Comparison of ENCODE assay signal across 8 cellular contexts in the genomic region with DNA sequence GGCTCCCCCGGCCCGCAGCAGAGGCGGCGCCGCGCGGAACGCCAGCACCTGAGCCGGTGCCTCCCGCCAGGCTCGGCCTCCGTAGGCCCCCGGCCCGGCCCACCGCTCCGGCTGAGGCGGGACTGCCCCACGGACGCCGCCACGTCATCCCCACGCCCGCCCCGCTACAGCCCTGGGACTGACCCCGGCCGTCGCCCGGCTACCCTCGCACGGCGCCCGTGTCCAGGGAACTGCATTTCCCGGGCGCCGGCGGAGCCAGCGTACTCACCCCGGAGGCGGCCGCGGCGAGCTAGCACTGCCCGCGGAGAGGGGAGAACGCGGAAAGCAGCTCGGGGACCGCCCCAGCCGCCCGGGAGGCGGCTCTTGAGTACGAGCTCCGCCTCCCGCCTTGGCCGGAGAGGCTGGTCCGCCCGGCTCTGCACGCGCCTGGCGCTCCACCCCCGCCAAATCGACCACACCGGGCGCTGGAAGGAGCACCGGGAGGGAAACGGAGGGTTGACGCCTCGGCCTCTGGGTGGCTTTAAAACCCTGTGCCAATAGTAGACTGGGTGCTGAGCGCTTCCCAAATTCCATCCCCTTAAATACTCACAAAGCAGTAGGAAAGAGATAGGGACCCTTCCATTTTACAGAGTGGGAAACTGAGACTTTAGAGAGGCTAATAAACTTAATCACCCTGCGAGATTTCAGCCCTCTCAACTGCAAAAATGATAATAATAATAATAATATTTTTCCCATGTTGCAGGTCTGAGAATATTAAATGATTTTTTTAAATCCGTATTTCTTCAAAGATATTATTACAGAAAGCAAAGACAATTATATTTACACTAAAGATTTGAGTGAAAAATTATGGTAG. TPM values are rescaled to one million over a fixed set of nuclear protein-coding genes. Genes with fewer than 3 reads are reported as not detected.
DNase-seq lines count a peak whose midpoint lies in the region; ATAC-seq and TF ChIP-seq lines count a peak whose summit lies in the region.

A gene with protein sequence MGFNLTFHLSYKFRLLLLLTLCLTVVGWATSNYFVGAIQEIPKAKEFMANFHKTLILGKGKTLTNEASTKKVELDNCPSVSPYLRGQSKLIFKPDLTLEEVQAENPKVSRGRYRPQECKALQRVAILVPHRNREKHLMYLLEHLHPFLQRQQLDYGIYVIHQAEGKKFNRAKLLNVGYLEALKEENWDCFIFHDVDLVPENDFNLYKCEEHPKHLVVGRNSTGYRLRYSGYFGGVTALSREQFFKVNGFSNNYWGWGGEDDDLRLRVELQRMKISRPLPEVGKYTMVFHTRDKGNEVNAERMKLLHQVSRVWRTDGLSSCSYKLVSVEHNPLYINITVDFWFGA (minus strand): TSS at position 297 of the 853 bp plus-strand sequence. CDS start 10,779 bp downstream, outside the sequence.

- H3K36me3 Mint-ChIP-seq in CD14-positive monocyte, result peaks cover 4% of the 10 kb centered on the region in 2 donors

- no peaks in the 10 kb centered on the region for H3K27me3 ChIP-seq in liver (ENCODE audit: control insufficient read depth in 4 of 4, insufficient read depth in 4 of 4, low read length in 3 of 4)

- peak; percentile 80 for ATAC-seq in GM19351 (IDR thresholded peaks at IDR 0.05; ENCODE audit: unreplicated experiment)
- peak; percentile 76 for ATAC-seq in HG03469 (IDR thresholded peaks at IDR 0.05; ENCODE audit: unreplicated experiment)

- H3K4me3 Mint-ChIP-seq in CD14-positive monocyte, result peak within 1 kb of the TSS; percentile 80 to 92

- H3K4me3 ChIP-seq in liver (ENCODE audit: low read depth in 1 of 3, low read length in 3 of 3), result peak within 1 kb of the TSS; percentile 87 to 99 (median 88)

- H3K27ac ChIP-seq in liver (ENCODE audit: low read depth in 1 of 2, low read length in 2 of 2), result peak within 1 kb of the TSS; percentile 90 to 95

- intact Hi-C loops in CD14-positive monocyte (cut with micrococcal nuclease), result loop anchor here (2.0 to 10.0 kb wide), 2 partner anchors 356 to 358 kb away; no protein-coding TSS in a partner anchor

- H3K27me3 Mint-ChIP-seq in CD14-positive monocyte (ENCODE audit: low read depth in 3 of 3), result no peaks in the 10 kb centered on the region

- H3K27ac Mint-ChIP-seq in CD14-positive monocyte, result peak within 1 kb of the TSS; percentile 86 to 92 (median 90)

- peak within 1 kb of the TSS; percentile 77 to 84 for H3K9ac ChIP-seq in liver (ENCODE audit: low read depth in 1 of 2, low read length in 2 of 2)

- DNase-seq in CD14-positive monocyte (ENCODE audit: low spot score) (peak; percentile 74), NCI-H69 (lab: John Stamatoyannopoulos, UW) (peak; percentile 76), dermis microvascular lymphatic vessel endothelial cell (ENCODE audit: low read depth in 2 of 2) (peak; percentile 60 to 88)
- peak; percentile 61 for DNase-seq in activated CD4-positive, alpha-beta T cell treated with anti-CD3 and anti-CD28 coated beads, Interleukin-2, amount 50 U/mL, for 1 hour
- DNase-seq in stimulated activated CD4-positive, alpha-beta T cell treated with anti-CD3 and anti-CD28 coated beads, Interleukin-4, amount 100 ng/mL, for 1 hour, result peak; percentile 67

- H3K4me1 Mint-ChIP-seq in CD14-positive monocyte, result peaks cover 38% of the 10 kb centered on the region

- H3K9me3 Mint-ChIP-seq in CD14-positive monocyte, result peaks cover 0 to 4% (median 0%) of the 10 kb centered on the region in 7 donors

- peaks cover 0 to 5% (median 2%) of the 10 kb centered on the region in 4 donors for H3K36me3 ChIP-seq in liver (ENCODE audit: control insufficient read depth in 4 of 4, insufficient read depth in 3 of 4, low read depth in 1 of 4, low read length in 3 of 4)

- 2% methylated on average over 71 of the region's 71 CpGs for WGBS in liver

- no peaks in the 10 kb centered on the region for H3K9me3 ChIP-seq in liver (ENCODE audit: control insufficient read depth in 4 of 4, low read length in 3 of 4)

- TF ChIP-seq RAD21 in liver (IDR thresholded peaks at IDR 0.05), result no peak

- peaks cover 2 to 22% (median 20%) of the 10 kb centered on the region in 4 donors for H3K4me1 ChIP-seq in liver (ENCODE audit: control insufficient read depth in 4 of 4, insufficient read depth in 4 of 4, low read length in 3 of 4)

- TF ChIP-seq CTCF in CD14-positive monocyte (IDR thresholded peaks at IDR 0.05) (no peak), liver (IDR thresholded peaks at IDR 0.05; ENCODE audit: low read depth, low read length, missing input control) (no peak)

TF ChIP-seq in liver, 16 proteins besides CTCF, POLR2A, EP300 and RAD21:
- peak; percentile 75 for TF ChIP-seq REST (IDR thresholded peaks at IDR 0.05)
- peak; percentile 18 for TF ChIP-seq SP1 (IDR thresholded peaks at IDR 0.05)
- TF ChIP-seq EGR1 (IDR thresholded peaks at IDR 0.05; ENCODE audit: low read depth in 2 of 2), result peak; percentile 71 to 75
- no peak for TF ChIP-seq HNF4G (IDR thresholded peaks at IDR 0.05)
- no peak for TF ChIP-seq NR2F2 (IDR thresholded peaks at IDR 0.05)
- TF ChIP-seq MAX (IDR thresholded peaks at IDR 0.05), result peak; percentile 41
- TF ChIP-seq TAF1 (conservative IDR thresholded peaks at IDR 0.05), result peak; percentile 88

RNA-seq across cellular contexts. Expression of the gene that starts here (rescaled TPM):
- polyA plus RNA-seq in CD14-positive monocyte (1 to 10 TPM; 5.8 to 7.4 TPM), liver (10 to 100 TPM; 10.0 to 10.9 TPM)
- total RNA-seq in dermis microvascular lymphatic vessel endothelial cell (3.2 and 4.7 TPM in 2 replicates), liver (10 to 100 TPM in 1 of 2 donors, 1 to 10 TPM in 1; 9.3 to 14.6 TPM)

Comparison
In these comparisons a context has a peak if more than half of its experiments do, and no peak if none do; other contexts are left out.
1. Peak in every context shown above with its lines: DNase-seq, ATAC-seq, H3K4me3 ChIP-seq and H3K27ac ChIP-seq.